In genomic region chr17:75601057-75601987, GRCh38 we compare ENCODE assay signal across 1 cellular context.
TF ChIP-seq lines count a peak whose summit lies in the region.

No MANE protein-coding gene starts in this region.

TF ChIP-seq in H1, 55 proteins besides CTCF, POLR2A, EP300 and RAD21 (continued from another document):
- TF ChIP-seq TEAD4 (IDR thresholded peaks at IDR 0.05; ENCODE audit: low read depth, low read length) (no peak), MAX (IDR thresholded peaks at IDR 0.05) (peak; percentile 81), TAF1 (IDR thresholded peaks at IDR 0.05; ENCODE audit: low read depth, low read length) (no peak), KDM1A (IDR thresholded peaks at IDR 0.05; ENCODE audit: borderline replicate concordance, low read length) (peak; percentile 85)
